Comparison of ENCODE assay signal across 8 cellular contexts in the genomic region with DNA sequence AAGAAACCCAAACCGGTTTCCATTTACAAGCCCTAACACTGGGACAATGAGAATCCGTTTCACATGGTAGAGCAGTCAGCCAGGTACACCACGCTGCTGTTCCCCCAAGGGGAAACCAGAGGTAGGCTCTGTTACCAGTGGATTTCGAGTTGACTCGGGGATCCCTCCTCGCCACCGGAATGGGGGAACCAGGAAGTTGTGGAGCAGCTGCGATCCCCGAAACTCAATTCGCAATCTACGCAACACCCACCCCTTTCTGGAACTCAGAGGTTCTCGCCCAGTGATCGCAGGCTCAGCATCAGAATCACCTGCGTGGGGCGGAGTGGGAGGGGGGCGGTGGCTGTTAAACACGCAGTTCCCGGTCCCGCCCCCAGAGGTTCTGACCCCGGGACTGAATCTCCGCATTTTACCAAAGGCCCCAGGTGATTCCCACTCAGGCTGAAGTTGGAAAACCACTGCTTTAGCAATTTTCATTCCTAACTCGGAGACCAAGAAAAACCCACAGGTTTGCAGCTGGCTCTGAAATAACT. TPM values are rescaled to one million over a fixed set of nuclear protein-coding genes. Genes with fewer than 3 reads are reported as not detected.
DNase-seq lines count a peak whose midpoint lies in the region; ATAC-seq and TF ChIP-seq lines count a peak whose summit lies in the region.
"Not testable (repeated sequence)": the region's sequence is repeated elsewhere in the genome, so short reads cannot be mapped to it uniquely, and the experiment has no call there.

No MANE protein-coding gene starts in this region.

- ATAC-seq in GM21737 (IDR thresholded peaks at IDR 0.05; ENCODE audit: unreplicated experiment) (peak; percentile 18), body of pancreas (peak; percentile 25), heart left ventricle (peak in 3 of 4 donors; percentile 12 to 48 (median 24))

- peak overlapping the region; percentile 78 to 92 (median 84) for H3K9ac ChIP-seq in BLaER1 treated with 17β-estradiol and CSF1 and Interleukin-3, amounts not matched to agents 10 nM and 100 nM
- H3K9ac ChIP-seq in neural cell (ENCODE audit: low read length) = peak overlapping the region; percentile 72

- H3F3A ChIP-seq in neural cell (ENCODE audit: insufficient read depth, low read length, poor library complexity, severe bottlenecking) = not testable (repeated sequence)

- not testable (repeated sequence) for TF ChIP-seq EP300 in neural cell (conservative IDR thresholded peaks at IDR 0.05; ENCODE audit: poor library complexity, severe bottlenecking)

- peak in 2 of 7 experiments; percentile 14 for TF ChIP-seq CTCF in body of pancreas (IDR thresholded peaks at IDR 0.05)
- TF ChIP-seq CTCF in heart left ventricle (IDR thresholded peaks at IDR 0.05) = not testable (repeated sequence)
- TF ChIP-seq CTCF in neural cell (IDR thresholded peaks at IDR 0.05; ENCODE audit: poor library complexity, severe bottlenecking) = peak; percentile 14

- not testable (repeated sequence) for H3K36me3 ChIP-seq in BLaER1 treated with 17β-estradiol and CSF1 and Interleukin-3, amounts not matched to agents 10 nM and 100 nM; body of pancreas (replicated peaks in 1 of 2; ENCODE audit: insufficient read depth in 1 of 2, low read depth in 2 of 2); heart left ventricle; neural cell (ENCODE audit: insufficient read depth, low read length)

- H4K20me1 ChIP-seq in BLaER1 treated with 17β-estradiol and CSF1 and Interleukin-3, amounts not matched to agents 10 nM and 100 nM = peaks cover 17 to 52% (median 38%) of the 10 kb centered on the region in 11 experiments; a peak in 17 of 22 replicates
- not testable (repeated sequence) for H4K20me1 ChIP-seq in neural cell (ENCODE audit: insufficient read depth)

- not testable (repeated sequence) for TF ChIP-seq RAD21 in neural cell (conservative IDR thresholded peaks at IDR 0.05)

- 0 to 1% methylated on average over 4 to 22 of the region's 22 CpGs for WGBS in body of pancreas, 2 donors
- WGBS in heart left ventricle, 4 donors = 4 to 7% (median 5%) methylated on average over 10 to 22 of the region's 22 CpGs

- DNase-seq in NCI-H1417 (lab: John Stamatoyannopoulos, UW) (peak in 2 of 3 experiments; percentile 28 to 42), body of pancreas (peak; percentile 62 to 73 (median 65)), heart left ventricle (peak in 4 of 5 donors; percentile 49 to 68 (median 54))
- peak; percentile 68 for DNase-seq in activated CD4-positive, alpha-beta T cell treated with anti-CD3 and anti-CD28 coated beads for 48 hours
- DNase-seq in stimulated activated CD8-positive, alpha-beta memory T cell treated with anti-CD3 and anti-CD28 coated beads, Interleukin-12 subunit alpha, Interleukin-12 subunit beta, amount 100 ng/mL, for 4 hours (ENCODE audit: low read depth) = peak; percentile 64

- H3K27me3 ChIP-seq in BLaER1 treated with 17β-estradiol and CSF1 and Interleukin-3, amounts not matched to agents 10 nM and 100 nM; body of pancreas; heart left ventricle; neural cell (ENCODE audit: insufficient read depth, low read depth, low read length): not testable (repeated sequence)

- not testable (repeated sequence) for H2AFZ ChIP-seq in neural cell (ENCODE audit: low read depth, low read length)

- peak overlapping the region; percentile 71 to 86 (median 78) for H3K27ac ChIP-seq in BLaER1 treated with 17β-estradiol and CSF1 and Interleukin-3, amounts not matched to agents 10 nM and 100 nM
- H3K27ac ChIP-seq in body of pancreas (peak overlapping the region; percentile 87 to 96 (median 90)), heart left ventricle (peak overlapping the region; percentile 56 to 92 (median 86)), neural cell (ENCODE audit: low read length) (peak overlapping the region; percentile 28)

- peak overlapping the region; percentile 77 to 87 (median 82) for H3K4me3 ChIP-seq in BLaER1 treated with 17β-estradiol and CSF1 and Interleukin-3, amounts not matched to agents 10 nM and 100 nM
- H3K4me3 ChIP-seq in body of pancreas (peak overlapping the region; percentile 60 to 62), heart left ventricle (peak overlapping the region; percentile 52 to 94 (median 72)), neural cell (ENCODE audit: low read length) (peak overlapping the region; percentile 70)

- not testable (repeated sequence) for H3K9me3 ChIP-seq in BLaER1 treated with 17β-estradiol and CSF1 and Interleukin-3, amounts not matched to agents 10 nM and 100 nM (replicated peaks in 1 of 11); body of pancreas; heart left ventricle; neural cell (ENCODE audit: low read length)

- not testable (repeated sequence) for H3K9me2 ChIP-seq in neural cell (ENCODE audit: insufficient read depth, low read length)

- intact Hi-C loops in body of pancreas (cut with DNase I); heart left ventricle (cut with DNase I): not testable (repeated sequence)

- peak in 1 of 3 donors; percentile 34 for TF ChIP-seq POLR2A in body of pancreas (IDR thresholded peaks at IDR 0.05)
- TF ChIP-seq POLR2A in heart left ventricle (IDR thresholded peaks at IDR 0.05) = not testable (repeated sequence)

- not testable (repeated sequence) for H3K79me2 ChIP-seq in neural cell (replicated peaks; ENCODE audit: insufficient read depth, low read length)

- peaks cover 4 to 31% (median 18%) of the 10 kb centered on the region in 10 experiments for H3K4me1 ChIP-seq in BLaER1 treated with 17β-estradiol and CSF1 and Interleukin-3, amounts not matched to agents 10 nM and 100 nM
- H3K4me1 ChIP-seq in body of pancreas (peaks cover 41% of the 10 kb centered on the region), heart left ventricle (peaks cover 0 to 16% (median 3%) of the 10 kb centered on the region in 12 donors)

- H3K4me2 ChIP-seq in BLaER1 treated with 17β-estradiol and CSF1 and Interleukin-3, amounts not matched to agents 10 nM and 100 nM = peak overlapping the region; percentile 86 to 98 (median 92)
- H3K4me2 ChIP-seq in neural cell (ENCODE audit: low read length) = peak overlapping the region; percentile 39

TF ChIP-seq in neural cell, 6 proteins besides CTCF, POLR2A, EP300 and RAD21:
- TF ChIP-seq MXI1 (conservative IDR thresholded peaks at IDR 0.05; ENCODE audit: poor library complexity, severe bottlenecking) = peak; percentile 56

RNA-seq across cellular contexts. Expression of a gene that starts 49.2 kb away (rescaled TPM):
- total RNA-seq in body of pancreas = 10 to 100 TPM in 1 of 2 donors, 1 to 10 TPM in 1; 9.6 to 14.3 TPM
- total RNA-seq in heart left ventricle = 10 to 100 TPM; 20.2 to 38.3 (median 27.2) TPM
- polyA plus RNA-seq in heart left ventricle = 10 to 100 TPM in 1 of 2 donors, 1 to 10 TPM in 1; 7.7 to 10.2 TPM
- polyA plus RNA-seq in neural cell = 12.3 and 15.0 TPM in 2 replicates
- 21.9 and 25.1 TPM in 2 replicates for polyA minus RNA-seq in neural cell

Comparison
In these comparisons a context has a peak if more than half of its experiments do, and no peak if none do; other contexts are left out.
1. Peak in every context shown above with its lines: DNase-seq, ATAC-seq, H3K4me3 ChIP-seq and H3K27ac ChIP-seq.
2. H3K27ac ChIP-seq: peak in every context shown above with its lines; median percentile 90 in body of pancreas; 86 in heart left ventricle; 78 in BLaER1 treated with 17β-estradiol and CSF1 and Interleukin-3, amounts not matched to agents 10 nM and 100 nM; 28 in neural cell.